Comparison of ENCODE assay signal across 20 cellular contexts in genomic region chr6:105384004-105384403, GRCh38. TPM values are rescaled to one million over a fixed set of nuclear protein-coding genes. Genes with fewer than 3 reads are reported as not detected.
DNase-seq lines count a peak whose midpoint lies in the region; ATAC-seq, FAIRE-seq and TF ChIP-seq lines count a peak whose summit lies in the region.
"Had no signal": no experiment of that assay in that cellular context is flagged by ENCODE, and none has a peak within 500 bp of the region (broad histone marks: within the 10 kb centered on the region; RNA-seq: fewer than 3 reads in every experiment).

No MANE protein-coding gene starts in this region.

- H3K9ac ChIP-seq in neuronal stem cell (ENCODE audit: low read depth, low read length, poor library complexity), result no peak overlapping the region

- H3K4me2 ChIP-seq in neuronal stem cell (ENCODE audit: insufficient read depth, low read length, poor library complexity, severe bottlenecking) (no peak overlapping the region), hepatocyte (no peak overlapping the region)

- no peaks in the 10 kb centered on the region for H3K79me1 ChIP-seq in neuronal stem cell (ENCODE audit: low read depth, low read length)

- H3K27ac ChIP-seq in neuronal stem cell (replicated peaks; ENCODE audit: low read length), result no peak overlapping the region
- H3K27ac ChIP-seq in suprapubic skin, result no peak overlapping the region
- H3K27ac ChIP-seq in hepatocyte, result no peak overlapping the region
- no peak overlapping the region for H3K27ac ChIP-seq in coronary artery
- H3K27ac ChIP-seq: tibial nerve had no signal

- no peaks in the 10 kb centered on the region for H3K9me2 ChIP-seq in hepatocyte (replicated peaks; ENCODE audit: insufficient read depth)

- no peak overlapping the region for H3K14ac ChIP-seq in neuronal stem cell (ENCODE audit: low read length)

- H3K27me3 ChIP-seq in bronchial epithelial cell (ENCODE audit: control insufficient read depth, insufficient read depth, low read length) (no peaks in the 10 kb centered on the region), neuronal stem cell (ENCODE audit: control insufficient read depth in 3 of 3, insufficient read depth in 3 of 3, low read depth in 1 of 3, low read length in 3 of 3) (no peaks in the 10 kb centered on the region), suprapubic skin (no peaks in the 10 kb centered on the region), hepatocyte (no peaks in the 10 kb centered on the region)
- H3K27me3 ChIP-seq: MG63, tibial nerve had no signal

- TF ChIP-seq CTCF in bronchial epithelial cell (IDR thresholded peaks at IDR 0.05; ENCODE audit: insufficient read depth, low read length, severe bottlenecking), result no peak
- TF ChIP-seq CTCF in suprapubic skin (IDR thresholded peaks at IDR 0.05), result no peak
- no peak for TF ChIP-seq CTCF in hepatocyte (IDR thresholded peaks at IDR 0.05; ENCODE audit: poor library complexity)
- no peak for TF ChIP-seq CTCF in coronary artery (IDR thresholded peaks at IDR 0.05)

- H3K4me3 ChIP-seq in bronchial epithelial cell (ENCODE audit: low read depth, low read length), result no peak overlapping the region
- no peak overlapping the region for H3K4me3 ChIP-seq in neuronal stem cell (ENCODE audit: low read length in 2 of 2)
- H3K4me3 ChIP-seq in suprapubic skin, result no peak overlapping the region
- H3K4me3 ChIP-seq in hepatocyte, result no peak overlapping the region
- no peak overlapping the region for H3K4me3 ChIP-seq in coronary artery
- H3K4me3 ChIP-seq: MG63, tibial nerve had no signal

- WGBS in neuronal stem cell (ENCODE audit: extremely low coverage in 2 of 2, insufficient read length in 2 of 2, insufficient replicate concordance in 1 of 2), 2 donors, result no CpG with 5 or more reads among the region's 6 CpGs
- 77% methylated on average over 6 of the region's 6 CpGs for WGBS in suprapubic skin
- 95% methylated on average over 6 of the region's 6 CpGs for WGBS in hepatocyte (ENCODE audit: low lambda C conversion rate, missing lambda C conversion rate)

- H3K36me3 ChIP-seq in bronchial epithelial cell (ENCODE audit: control insufficient read depth, insufficient read depth, low read length) (peaks cover 2% of the 10 kb centered on the region), neuronal stem cell (replicated peaks in 1 of 2; ENCODE audit: control insufficient read depth in 2 of 2, insufficient read depth in 2 of 2, low read length in 2 of 2) (peaks cover 0 to 24% of the 10 kb centered on the region in 2 donors), suprapubic skin (no peaks in the 10 kb centered on the region), hepatocyte (replicated peaks; ENCODE audit: insufficient read depth, low read depth) (no peaks in the 10 kb centered on the region)

- no peak for TF ChIP-seq POLR2A in suprapubic skin (IDR thresholded peaks at IDR 0.05)

- H2BK12ac ChIP-seq in neuronal stem cell (ENCODE audit: low read length), result no peak overlapping the region

- DNase-seq in DMS53 treated with DMSO at 0.1 percent for 48 hours (lab: John Stamatoyannopoulos, UW; ENCODE audit: unreplicated experiment), result peak; percentile 18
- peak; percentile 37 for DNase-seq in M059J (ENCODE audit: low read depth)
- peak; percentile 85 for DNase-seq in bronchial epithelial cell (ENCODE audit: low read depth)
- no peak for DNase-seq in neuronal stem cell (ENCODE audit: low spot score)
- no peak for DNase-seq in suprapubic skin (ENCODE audit: low spot score in 2 of 2)
- DNase-seq in hepatocyte (ENCODE audit: low spot score), result no peak
- DNase-seq in coronary artery (ENCODE audit: low spot score), result no peak
- DNase-seq: activated CD8-positive, alpha-beta memory T cell treated with anti-CD3 and anti-CD28 coated beads for 24 hours; activated naive CD8-positive, alpha-beta T cell treated with anti-CD3 and anti-CD28 coated beads, Interleukin-2, amount 50 U/mL, for 24 hours; COR-L47; dermis blood vessel endothelial cell; HFFc6; MG63; NCI-H1694 treated with DMSO at 0.1 percent for 48 hours; nucleus accumbens; SIG-M5 had no signal

- FAIRE-seq in bronchial epithelial cell (lab: Jason Lieb, UNC), result peak; percentile 73
- FAIRE-seq: G401.6 had no signal

- no peak overlapping the region for H2BK15ac ChIP-seq in neuronal stem cell (ENCODE audit: low read length)

- H4K91ac ChIP-seq in neuronal stem cell (ENCODE audit: low read depth, low read length, poor library complexity), result peak overlapping the region; percentile 64

- no peak overlapping the region for H4K8ac ChIP-seq in neuronal stem cell (ENCODE audit: low read depth, low read length)

- no peak overlapping the region for H2BK5ac ChIP-seq in neuronal stem cell (ENCODE audit: low read length)

- H2AK5ac ChIP-seq in neuronal stem cell (ENCODE audit: low read depth, low read length), result no peak overlapping the region

- H3K4ac ChIP-seq in neuronal stem cell (ENCODE audit: low read length), result no peak overlapping the region

- peaks cover 55% of the 10 kb centered on the region for H3K79me2 ChIP-seq in hepatocyte

- H3K4me1 ChIP-seq in neuronal stem cell (ENCODE audit: control insufficient read depth in 2 of 2, insufficient read depth in 1 of 2, low read depth in 1 of 2, low read length in 2 of 2) (peaks cover 0 to 2% of the 10 kb centered on the region in 2 donors), suprapubic skin (peaks cover 11% of the 10 kb centered on the region), hepatocyte (ENCODE audit: insufficient read depth) (peaks cover 30% of the 10 kb centered on the region)

- H3K18ac ChIP-seq in neuronal stem cell (ENCODE audit: low read length), result peak overlapping the region; percentile 15

- H3K9me3 ChIP-seq in neuronal stem cell (replicated peaks in 1 of 2; ENCODE audit: control insufficient read depth in 2 of 2, insufficient read depth in 1 of 2, low read depth in 1 of 2, low read length in 2 of 2) (no peaks in the 10 kb centered on the region), suprapubic skin (no peaks in the 10 kb centered on the region), hepatocyte (ENCODE audit: low read depth) (no peaks in the 10 kb centered on the region)
- H3K9me3 ChIP-seq: MG63, tibial nerve had no signal

- H2AFZ ChIP-seq in neuronal stem cell (ENCODE audit: low read length), result no peak overlapping the region
- H2AFZ ChIP-seq in hepatocyte, result no peak overlapping the region

- no peaks in the 10 kb centered on the region for H4K20me1 ChIP-seq in hepatocyte (ENCODE audit: insufficient read depth, poor library complexity, severe bottlenecking)

- ATAC-seq in HG02623 (IDR thresholded peaks at IDR 0.05; ENCODE audit: unreplicated experiment), result no peak
- ATAC-seq: activated naive CD8-positive, alpha-beta T cell treated with anti-CD3 and anti-CD28 coated beads, Interleukin-2, amount 50 U/mL, for 24 hours; stimulated activated effector memory CD8-positive, alpha-beta T cell treated with anti-CD3 and anti-CD28 coated beads, Interleukin-12 subunit alpha, Interleukin-12 subunit beta, amount 100 ng/mL, for 72 hours had no signal

- no peak overlapping the region for H2BK120ac ChIP-seq in neuronal stem cell (ENCODE audit: low read depth, low read length)

- no peak for TF ChIP-seq EP300 in suprapubic skin (IDR thresholded peaks at IDR 0.05)

- peak overlapping the region; percentile 14 for H3K23ac ChIP-seq in neuronal stem cell (ENCODE audit: low read depth, low read length, poor library complexity)

RNA-seq across cellular contexts. Expression of gene PREP, which starts 18.9 kb away (rescaled TPM):
- total RNA-seq in M059J (2014; rRNA removed; shearing (Covaris generic)), result 16.8 and 28.1 TPM in 2 replicates
- total RNA-seq in bronchial epithelial cell (30.5 and 32.1 TPM in 2 replicates), suprapubic skin (10 to 100 TPM; 22.1 to 36.0 (median 30.3) TPM), hepatocyte (27.2 and 27.6 TPM in 2 replicates)
- 20.2 TPM for polyA plus RNA-seq in neuronal stem cell (2013, experiment 1 of 2)
- 19.3 TPM for polyA plus RNA-seq in neuronal stem cell (2013, experiment 2 of 2)
- 27.3 and 30.3 TPM in 2 replicates for polyA plus RNA-seq in hepatocyte

Comparison
In these comparisons a context has a peak if more than half of its experiments do, and no peak if none do; other contexts are left out.
1. DNase-seq: peak in DMS53 treated with DMSO at 0.1 percent for 48 hours (single experiment), M059J (single experiment) and bronchial epithelial cell (single experiment); none in neuronal stem cell (single experiment), suprapubic skin (0 of 2), hepatocyte (single experiment) and coronary artery (single experiment).